Comparison of ENCODE assay signal across 14 cellular contexts in the genomic region with DNA sequence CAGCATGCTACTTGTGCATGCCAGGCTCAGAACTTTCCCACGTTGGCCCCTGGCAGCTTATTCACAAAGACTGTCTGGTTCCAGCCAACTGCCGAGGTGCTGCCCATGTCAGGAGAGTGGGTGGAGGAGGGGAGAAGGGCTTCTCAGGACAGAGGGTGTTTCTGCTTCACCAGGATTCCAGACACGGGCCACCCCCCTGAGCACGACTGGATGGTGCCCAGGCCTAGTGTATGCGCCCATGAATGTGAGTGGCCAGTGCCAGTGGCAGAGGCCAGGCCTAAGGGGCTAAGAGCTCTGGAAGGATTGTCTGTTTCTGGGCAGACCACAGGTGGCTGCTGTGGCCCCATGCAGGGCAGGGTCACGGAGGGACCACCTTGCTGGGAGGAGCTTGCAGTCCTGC.
"Had no signal": no experiment of that assay in that cellular context is flagged by ENCODE, and none has a peak within 500 bp of the region (broad histone marks: within the 10 kb centered on the region; RNA-seq: fewer than 3 reads in every experiment).

No MANE protein-coding gene starts in this region.

- H3K4me3 Mint-ChIP-seq: activated naive CD4-positive, alpha-beta T cell treated with anti-CD3 and anti-CD28 coated beads for 36 hours; effector memory CD8-positive, alpha-beta T cell; naive thymus-derived CD4-positive, alpha-beta T cell; stimulated activated memory B cell treated with anti-CD40 and anti-IgM and Interleukin-4, amounts not matched to agents 10 μg/mL and 1 μg/mL and 100 μg/mL, for 72 hours had no signal

- H3K4me1 Mint-ChIP-seq: naive thymus-derived CD4-positive, alpha-beta T cell; stimulated activated memory B cell treated with anti-CD40 and anti-IgM and Interleukin-4, amounts not matched to agents 10 μg/mL and 1 μg/mL and 100 μg/mL, for 72 hours had no signal

- H3K36me3 Mint-ChIP-seq: naive thymus-derived CD4-positive, alpha-beta T cell had no signal

- ATAC-seq: effector memory CD8-positive, alpha-beta T cell; gastrocnemius medialis; naive thymus-derived CD4-positive, alpha-beta T cell; stimulated activated memory B cell treated with anti-CD40 and anti-IgM and Interleukin-4, amounts not matched to agents 10 μg/mL and 1 μg/mL and 100 μg/mL, for 72 hours had no signal

- H3K9me3 Mint-ChIP-seq: activated naive CD4-positive, alpha-beta T cell treated with anti-CD3 and anti-CD28 coated beads for 36 hours; effector memory CD8-positive, alpha-beta T cell had no signal

- H3K27me3 Mint-ChIP-seq: naive thymus-derived CD4-positive, alpha-beta T cell; stimulated activated memory B cell treated with anti-CD40 and anti-IgM and Interleukin-4, amounts not matched to agents 10 μg/mL and 1 μg/mL and 100 μg/mL, for 72 hours had no signal

- H3K27ac Mint-ChIP-seq: activated naive CD4-positive, alpha-beta T cell treated with anti-CD3 and anti-CD28 coated beads for 36 hours; effector memory CD8-positive, alpha-beta T cell; naive thymus-derived CD4-positive, alpha-beta T cell; stimulated activated memory B cell treated with anti-CD40 and anti-IgM and Interleukin-4, amounts not matched to agents 10 μg/mL and 1 μg/mL and 100 μg/mL, for 72 hours had no signal

- H3K27me3 ChIP-seq: gastrocnemius medialis, transverse colon had no signal

- H3K4me3 ChIP-seq: gastrocnemius medialis, lung, transverse colon had no signal

- H3K36me3 ChIP-seq: gastrocnemius medialis, transverse colon had no signal

- H3K4me1 ChIP-seq: gastrocnemius medialis had no signal

- H3K27ac ChIP-seq: epithelial cell of prostate, gastrocnemius medialis had no signal

- H3K9me3 ChIP-seq: gastrocnemius medialis, transverse colon had no signal

- DNase-seq: activated CD4-positive, alpha-beta T cell treated with anti-CD3 and anti-CD28 coated beads, Interleukin-2, amount 50 U/mL, for 4 hours; activated CD4-positive, CD25-positive, alpha-beta regulatory T cell treated with anti-CD3 and anti-CD28 coated beads, Interleukin-2, amount 50 U/mL, for 72 hours; activated naive CD4-positive, alpha-beta T cell treated with anti-CD3 and anti-CD28 coated beads for 36 hours; cortex of kidney; effector memory CD8-positive, alpha-beta T cell; gastrocnemius medialis; occipital lobe; retina; T-helper 9 cell; transverse colon had no signal
